In genomic region chr20:44552950-44553908, GRCh38 we compare ENCODE assay signal across 1 cellular context.
TF ChIP-seq lines count a peak whose summit lies in the region.

No MANE protein-coding gene starts in this region.

TF ChIP-seq in GM23338, 12 proteins besides CTCF, POLR2A, EP300 and RAD21 (continued from another document):
- TF ChIP-seq ZNF462 (CRISPR knock-in tag; IDR thresholded peaks at IDR 0.05) (no peak), ZNF114 (CRISPR knock-in tag; IDR thresholded peaks at IDR 0.05) (no peak)
TF ChIP-seq in GM23338: peak in this region for 0.
